In genomic region chr17:42187833-42188232, GRCh38 we compare ENCODE assay signal across 36 cellular contexts. TPM values are rescaled to one million over a fixed set of nuclear protein-coding genes. Genes with fewer than 3 reads are reported as not detected.
"Had no signal": no experiment of that assay in that cellular context is flagged by ENCODE, and none has a peak within 500 bp of the region (broad histone marks: within the 10 kb centered on the region; RNA-seq: fewer than 3 reads in every experiment).

No MANE protein-coding gene starts in this region.

- H3K9me3 ChIP-seq: MG63, Peyer's patch had no signal

- H3K36me3 ChIP-seq: MG63, Peyer's patch, WERI-Rb-1 had no signal

- H3K27ac ChIP-seq: Peyer's patch, WERI-Rb-1 had no signal

- ATAC-seq: activated CD8-positive, alpha-beta T cell treated with anti-CD3 and anti-CD28 coated beads, Interleukin-2, amount 10 ng/mL, durations not matched to agents 7 days and 5 days; activated naive CD8-positive, alpha-beta T cell treated with anti-CD3 and anti-CD28 coated beads, Interleukin-2, amount 50 U/mL, for 24 hours; PC-3 had no signal

- H3K27ac Mint-ChIP-seq: activated CD4-positive, alpha-beta T cell treated with anti-CD3 and anti-CD28 coated beads, Interleukin-2, amount 10 ng/mL, durations not matched to agents 7 days and 5 days; activated CD8-positive, alpha-beta T cell treated with anti-CD3 and anti-CD28 coated beads, Interleukin-2, amount 10 ng/mL, durations not matched to agents 7 days and 5 days; activated naive CD8-positive, alpha-beta T cell; activated naive CD8-positive, alpha-beta T cell treated with anti-CD3 and anti-CD28 coated beads, Interleukin-2, amount 50 U/mL, for 24 hours; activated T-cell treated with anti-CD3 and anti-CD28 coated beads, Interleukin-2, amount 50 U/mL, for 24 hours; activated T-helper 2 cell treated with anti-CD3 and anti-CD28 coated beads, Interferon-gamma antibody, Interleukin-2, Interleukin-4, amounts not matched to agents 10 μg/mL and 5 μg/mL and 100 μg/mL, durations not matched to agents 14 hours and 24 hours and 36 hours had no signal

- FAIRE-seq: bronchial epithelial cell had no signal

- H3K27me3 Mint-ChIP-seq: activated CD4-positive, alpha-beta T cell treated with anti-CD3 and anti-CD28 coated beads, Interleukin-2, amount 10 ng/mL, durations not matched to agents 7 days and 5 days; activated naive CD8-positive, alpha-beta T cell; activated naive CD8-positive, alpha-beta T cell treated with anti-CD3 and anti-CD28 coated beads, Interleukin-2, amount 50 U/mL, for 24 hours; activated T-cell treated with anti-CD3 and anti-CD28 coated beads, Interleukin-2, amount 50 U/mL, for 24 hours had no signal

- H3K27me3 ChIP-seq: MG63, Peyer's patch had no signal

- H3K4me3 Mint-ChIP-seq: activated CD4-positive, alpha-beta T cell treated with anti-CD3 and anti-CD28 coated beads, Interleukin-2, amount 10 ng/mL, durations not matched to agents 7 days and 5 days; activated CD8-positive, alpha-beta T cell treated with anti-CD3 and anti-CD28 coated beads, Interleukin-2, amount 10 ng/mL, durations not matched to agents 7 days and 5 days; activated naive CD8-positive, alpha-beta T cell; activated naive CD8-positive, alpha-beta T cell treated with anti-CD3 and anti-CD28 coated beads, Interleukin-2, amount 50 U/mL, for 24 hours; activated T-cell treated with anti-CD3 and anti-CD28 coated beads, Interleukin-2, amount 50 U/mL, for 24 hours; brain had no signal

- H3K4me3 ChIP-seq: MG63, Peyer's patch had no signal

- DNase-seq: activated CD4-positive, alpha-beta T cell treated with anti-CD3 and anti-CD28 coated beads for 1 hour; activated CD4-positive, alpha-beta T cell treated with anti-CD3 and anti-CD28 coated beads, Interleukin-2, amount 10 ng/mL, durations not matched to agents 7 days and 5 days; activated CD4-positive, alpha-beta T cell treated with anti-CD3 and anti-CD28 coated beads, Interleukin-2, amount 50 U/mL, for 48 hours; activated CD4-positive, CD25-positive, alpha-beta regulatory T cell; activated CD8-positive, alpha-beta T cell treated with anti-CD3 and anti-CD28 coated beads, Interleukin-2, amount 10 ng/mL, durations not matched to agents 7 days and 5 days; activated gamma-delta T cell; activated naive CD4-positive, alpha-beta T cell treated with Interleukin-2 at 50 U/mL for 16 hours; activated naive CD8-positive, alpha-beta T cell treated with anti-CD3 and anti-CD28 coated beads, Interleukin-2, amount 50 U/mL, for 24 hours; activated T-cell treated with anti-CD3 and anti-CD28 coated beads, Interleukin-2, amount 50 U/mL, for 24 hours; anterior cingulate cortex; central memory CD4-positive, alpha-beta T cell; KG1; MG63; NCI-H1048; NCI-H1105 treated with DMSO at 0.1 percent for 48 hours; NCI-H1436 treated with DMSO at 0.1 percent for 48 hours; NCI-H1694 treated with DMSO at 0.1 percent for 48 hours; NCI-H2029; NCI-H345; NCI-H510A; NCI-H526; NCI-H748 treated with DMSO at 0.1 percent for 48 hours; NK-92 treated with Interleukin-12 subunit alpha and Interleukin-12 subunit beta, amount 100 ng/mL, for 24 hours; PC-3; Peyer's patch; RPMI8226; SIG-M5; T1000; WERI-Rb-1 had no signal

- H3K9me3 Mint-ChIP-seq: activated CD4-positive, alpha-beta T cell treated with anti-CD3 and anti-CD28 coated beads, Interleukin-2, amount 10 ng/mL, durations not matched to agents 7 days and 5 days; activated naive CD8-positive, alpha-beta T cell treated with anti-CD3 and anti-CD28 coated beads, Interleukin-2, amount 50 U/mL, for 24 hours; activated T-cell treated with anti-CD3 and anti-CD28 coated beads, Interleukin-2, amount 50 U/mL, for 24 hours; activated T-helper 2 cell treated with anti-CD3 and anti-CD28 coated beads, Interferon-gamma antibody, Interleukin-2, Interleukin-4, amounts not matched to agents 10 μg/mL and 5 μg/mL and 100 μg/mL, durations not matched to agents 14 hours and 24 hours and 36 hours had no signal

- H3K36me3 Mint-ChIP-seq: activated naive CD8-positive, alpha-beta T cell; brain had no signal

RNA-seq across cellular contexts. Expression of gene HCRT, which starts 2.6 kb away (rescaled TPM):
- total RNA-seq: activated CD4-positive, alpha-beta T cell treated with anti-CD3 and anti-CD28 coated beads, Interleukin-2, amount 10 ng/mL, durations not matched to agents 7 days and 5 days; activated CD8-positive, alpha-beta T cell treated with anti-CD3 and anti-CD28 coated beads, Interleukin-2, amount 10 ng/mL, durations not matched to agents 7 days and 5 days; activated T-helper 2 cell treated with anti-CD3 and anti-CD28 coated beads, Interferon-gamma antibody, Interleukin-2, Interleukin-4, amounts not matched to agents 10 μg/mL and 5 μg/mL and 100 μg/mL, durations not matched to agents 14 hours and 24 hours and 36 hours; bronchial epithelial cell; PC-3; Peyer's patch; SK-MEL-5; T-helper 1 cell treated with Interleukin-12 subunit alpha and Interleukin-12 subunit beta and Interleukin-4 antibody, amounts not matched to agents 30 ng/mL and 1 ng/mL, for 36 hours; T-helper 2 cell treated with Interferon-gamma antibody and Interleukin-4, amounts not matched to agents 100 ng/mL and 5 ng/mL, for 36 hours had no signal

RNA-seq across cellular contexts. Expression of gene GHDC, which starts 6.5 kb away (rescaled TPM):
- total RNA-seq: PC-3 had no signal

RNA-seq across cellular contexts. Expression of gene KCNH4, which starts 6.9 kb away (rescaled TPM):
- total RNA-seq: bronchial epithelial cell, PC-3 had no signal

RNA-seq across cellular contexts. Expression of gene RAB5C, which starts 33.0 kb away (rescaled TPM):
- total RNA-seq: PC-3 had no signal
